Comparison of ENCODE assay signal across 20 cellular contexts in the genomic region with DNA sequence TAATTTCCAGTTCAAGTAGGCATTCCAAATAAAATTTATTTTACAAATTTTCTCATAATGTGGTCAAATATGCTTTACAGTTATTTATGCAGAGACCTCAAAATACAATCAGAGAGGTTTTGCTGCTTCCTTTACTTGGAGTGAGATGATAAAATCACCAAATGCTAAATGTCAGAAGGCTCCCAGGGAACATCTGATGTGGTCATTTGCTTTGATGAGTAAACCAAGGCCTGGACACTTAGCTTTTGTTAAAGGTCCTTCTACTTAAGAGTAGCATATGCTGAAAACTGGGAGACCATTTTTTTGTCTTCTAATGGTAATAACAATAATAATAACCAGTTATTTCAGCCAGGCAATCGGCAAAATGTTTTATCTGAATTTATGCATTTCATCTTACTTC.
DNase-seq lines count a peak whose midpoint lies in the region; ATAC-seq and TF ChIP-seq lines count a peak whose summit lies in the region.
"Had no signal": no experiment of that assay in that cellular context is flagged by ENCODE, and none has a peak within 500 bp of the region (broad histone marks: within the 10 kb centered on the region; RNA-seq: fewer than 3 reads in every experiment).

No MANE protein-coding gene starts in this region.

- POLR2A ChIA-PET in HCT116 (lab: Charles Lee), result no interaction called here

- TF ChIP-seq CTCF in HCT116 (IDR thresholded peaks at IDR 0.05 in 2 of 3, conservative IDR thresholded peaks at IDR 0.05 in 1 of 3; ENCODE audit: borderline replicate concordance in 1 of 3, insufficient read depth in 1 of 3, low read depth in 2 of 3, low read length in 2 of 3) (no peak), fibroblast of lung (conservative IDR thresholded peaks at IDR 0.05 in 1 of 2, IDR thresholded peaks at IDR 0.05 in 1 of 2; ENCODE audit: low read depth in 1 of 2, low read length in 2 of 2) (no peak)

- RAD21 ChIA-PET in HCT116 (lab: Charles Lee; ENCODE audit: low non-redundant PET in 1 of 2, low total read pairs in 2 of 2, uncharacterized antibody in 2 of 2, unreplicated experiment in 2 of 2), result interaction anchor here in 1 of 2 experiments (1.0 kb wide), 1 partner anchor 1568 kb away, joined by 4 read pairs; no protein-coding TSS in a partner anchor

- H3K27ac ChIP-seq in HCT116 (ENCODE audit: low read depth, low read length) (no peak overlapping the region), fibroblast of lung (ENCODE audit: insufficient read depth, low read length) (peak overlapping the region; percentile 88)
- H3K27ac ChIP-seq: transverse colon had no signal

- H3K36me3 ChIP-seq in HCT116 (ENCODE audit: control insufficient read depth in 1 of 2, insufficient read depth in 2 of 2, low read length in 2 of 2) (no peaks in the 10 kb centered on the region), fibroblast of lung (ENCODE audit: control insufficient read depth, insufficient read depth, low read length) (peaks cover 3% of the 10 kb centered on the region), skeletal muscle satellite cell (ENCODE audit: insufficient read depth, low read length) (peaks cover 12% of the 10 kb centered on the region)
- H3K36me3 ChIP-seq: BE2C, transverse colon had no signal

- intact Hi-C loops in HCT116 (cut with micrococcal nuclease), result loop anchor here (5.0 kb wide), 2 partner anchors 93 to 108 kb away; no protein-coding TSS in a partner anchor

- H3K9ac ChIP-seq in HCT116 (ENCODE audit: low read length) (no peak overlapping the region), fibroblast of lung (ENCODE audit: insufficient read depth, low read length) (no peak overlapping the region), skeletal muscle satellite cell (ENCODE audit: low read depth, low read length) (peak overlapping the region; percentile 93)

- DNase-seq in HCT116 (ENCODE audit: low read depth, low spot score) (no peak), fibroblast of lung (ENCODE audit: low read depth in 2 of 2) (peak; percentile 60 to 62), HuH-7 (ENCODE audit: low spot score) (no peak)
- no peak for DNase-seq in activated CD8-positive, alpha-beta memory T cell treated with anti-CD3 and anti-CD28 coated beads for 24 hours
- DNase-seq: activated CD4-positive, alpha-beta T cell treated with anti-CD3 and anti-CD28 coated beads for 1 hour; activated naive CD4-positive, alpha-beta T cell treated with anti-CD3 and anti-CD28 coated beads for 36 hours; activated T-cell treated with anti-CD3 and anti-CD28 coated beads, Interleukin-2, amount 50 U/mL, for 72 hours; BE2C; kidney glomerular epithelial cell; MV-4-11; NCI-H1694 treated with DMSO at 0.1 percent for 48 hours; NCI-H2171 treated with DMSO at 0.1 percent for 48 hours; NCI-H524 treated with DMSO at 0.1 percent for 48 hours; stimulated activated CD4-positive, alpha-beta T cell treated with anti-CD3 and anti-CD28 coated beads, Interleukin-12 subunit alpha, Interleukin-12 subunit beta, amount 100 ng/mL, for 4 hours; transverse colon had no signal

- H2AFZ ChIP-seq in HCT116 (ENCODE audit: low read depth, low read length, poor library complexity, severe bottlenecking) (no peak overlapping the region), fibroblast of lung (ENCODE audit: low read length) (no peak overlapping the region)

- no peaks in the 10 kb centered on the region for H4K20me1 ChIP-seq in HCT116 (ENCODE audit: insufficient read depth)
- H4K20me1 ChIP-seq in fibroblast of lung (ENCODE audit: control insufficient read depth, extremely low read depth, insufficient read depth, low read length), result no peaks in the 10 kb centered on the region

- H3K27me3 ChIP-seq in HCT116 (ENCODE audit: insufficient read depth, low read length) (no peaks in the 10 kb centered on the region), fibroblast of lung (ENCODE audit: control insufficient read depth, insufficient read depth, low read length) (no peaks in the 10 kb centered on the region), skeletal muscle satellite cell (ENCODE audit: control insufficient read depth, insufficient read depth, low read length) (no peaks in the 10 kb centered on the region)
- H3K27me3 ChIP-seq: BE2C, transverse colon had no signal

- no peak for TF ChIP-seq POLR2A in HCT116 (IDR thresholded peaks at IDR 0.05; ENCODE audit: borderline replicate concordance, extremely low read depth, insufficient read depth, insufficient read length)

- no TSS peak for BruUV-seq in HCT116 (replicated peaks; lab: Mats Ljungman, UMichigan)

- H3K4me2 ChIP-seq in HCT116 (ENCODE audit: low read length), result 0 out of 2 replicates have a peak overlapping the region, but pooled peaks have one; percentile 15
- H3K4me2 ChIP-seq in fibroblast of lung (ENCODE audit: extremely low read depth, insufficient read depth, low read length), result no peak overlapping the region
- H3K4me2 ChIP-seq in skeletal muscle satellite cell (ENCODE audit: low read length), result peak overlapping the region; percentile 23

- no peaks in the 10 kb centered on the region for H3K9me2 ChIP-seq in HCT116 (ENCODE audit: insufficient read depth)

- CTCF ChIA-PET in HCT116 (lab: Charles Lee), result interaction anchor here (1.8 to 1.9 kb wide), 2 partner anchors 252 to 373 kb away, joined by 7 to 11 read pairs; no protein-coding TSS in a partner anchor

- peaks cover 2 to 48% of the 10 kb centered on the region in 2 experiments; a peak in 3 of 4 replicates for H3K4me1 ChIP-seq in HCT116 (ENCODE audit: control insufficient read depth in 1 of 2, insufficient read depth in 2 of 2, low read length in 2 of 2)
- H3K4me1 ChIP-seq in fibroblast of lung (ENCODE audit: control insufficient read depth, extremely low read depth, insufficient read depth, low read length), result peaks cover 25% of the 10 kb centered on the region
- peaks cover 83% of the 10 kb centered on the region for H3K4me1 ChIP-seq in skeletal muscle satellite cell (ENCODE audit: control insufficient read depth, insufficient read depth, low read length)
- H3K4me1 ChIP-seq: BE2C had no signal

- H3K79me2 ChIP-seq in HCT116 (ENCODE audit: insufficient read depth, low read length) (no peaks in the 10 kb centered on the region), fibroblast of lung (ENCODE audit: control insufficient read depth, insufficient read depth, low read length) (peaks cover 21% of the 10 kb centered on the region)

- ATAC-seq in HCT116 (no peak), SK-N-SH treated with all-trans-retinoic acid at 6 μM for 48 hours (no peak), HG03196 (IDR thresholded peaks at IDR 0.05; ENCODE audit: unreplicated experiment) (no peak), GM21381 (IDR thresholded peaks at IDR 0.05; ENCODE audit: unreplicated experiment) (no peak)
- ATAC-seq: activated T-cell treated with anti-CD3 and anti-CD28 coated beads, Interleukin-2, amount 50 U/mL, for 72 hours; K562 had no signal

- H3K9me3 ChIP-seq in HCT116 (ENCODE audit: control insufficient read depth in 1 of 2, insufficient read depth in 1 of 2, low read depth in 1 of 2, low read length in 2 of 2) (no peaks in the 10 kb centered on the region), fibroblast of lung (ENCODE audit: control insufficient read depth, insufficient read depth, low read depth, low read length) (no peaks in the 10 kb centered on the region), skeletal muscle satellite cell (replicated peaks; ENCODE audit: low read length) (no peaks in the 10 kb centered on the region)
- H3K9me3 ChIP-seq: BE2C, transverse colon had no signal

- no peak for TF ChIP-seq RAD21 in HCT116 (IDR thresholded peaks at IDR 0.05; ENCODE audit: low read depth)

- no peak overlapping the region for H3K4me3 ChIP-seq in HCT116 (replicated peaks in 1 of 2; ENCODE audit: low read depth in 1 of 2, low read length in 2 of 2)
- no peak overlapping the region for H3K4me3 ChIP-seq in fibroblast of lung (replicated peaks in 1 of 4; ENCODE audit: control extremely low read depth in 1 of 4, insufficient read depth in 1 of 4, low read depth in 3 of 4, low read length in 4 of 4)
- H3K4me3 ChIP-seq in skeletal muscle satellite cell (ENCODE audit: low read length), result no peak overlapping the region
- H3K4me3 ChIP-seq: K562, transverse colon had no signal

TF ChIP-seq in HCT116, 20 proteins besides CTCF, POLR2A, EP300 and RAD21 (continues in another document):
- TF ChIP-seq SP1 (IDR thresholded peaks at IDR 0.05; ENCODE audit: low read depth), result peak; percentile 43; the same call in 1 of the 2 replicates
- TF ChIP-seq FOSL1 (IDR thresholded peaks at IDR 0.05; ENCODE audit: low read depth), result 0 out of 2 replicates have a peak, but pooled peaks have one; percentile 19

TF ChIP-seq in SK-N-SH treated with all-trans-retinoic acid at 6 μM for 48 hours, 23 proteins besides CTCF, POLR2A, EP300 and RAD21:
- TF ChIP-seq, protein P1, sequence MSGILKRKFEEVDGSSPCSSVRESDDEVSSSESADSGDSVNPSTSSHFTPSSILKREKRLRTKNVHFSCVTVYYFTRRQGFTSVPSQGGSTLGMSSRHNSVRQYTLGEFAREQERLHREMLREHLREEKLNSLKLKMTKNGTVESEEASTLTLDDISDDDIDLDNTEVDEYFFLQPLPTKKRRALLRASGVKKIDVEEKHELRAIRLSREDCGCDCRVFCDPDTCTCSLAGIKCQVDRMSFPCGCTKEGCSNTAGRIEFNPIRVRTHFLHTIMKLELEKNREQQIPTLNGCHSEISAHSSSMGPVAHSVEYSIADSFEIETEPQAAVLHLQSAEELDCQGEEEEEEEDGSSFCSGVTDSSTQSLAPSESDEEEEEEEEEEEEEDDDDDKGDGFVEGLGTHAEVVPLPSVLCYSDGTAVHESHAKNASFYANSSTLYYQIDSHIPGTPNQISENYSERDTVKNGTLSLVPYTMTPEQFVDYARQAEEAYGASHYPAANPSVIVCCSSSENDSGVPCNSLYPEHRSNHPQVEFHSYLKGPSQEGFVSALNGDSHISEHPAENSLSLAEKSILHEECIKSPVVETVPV (CRISPR knock-in tag; IDR thresholded peaks at IDR 0.05), result no peak
- TF ChIP-seq, protein P2, sequence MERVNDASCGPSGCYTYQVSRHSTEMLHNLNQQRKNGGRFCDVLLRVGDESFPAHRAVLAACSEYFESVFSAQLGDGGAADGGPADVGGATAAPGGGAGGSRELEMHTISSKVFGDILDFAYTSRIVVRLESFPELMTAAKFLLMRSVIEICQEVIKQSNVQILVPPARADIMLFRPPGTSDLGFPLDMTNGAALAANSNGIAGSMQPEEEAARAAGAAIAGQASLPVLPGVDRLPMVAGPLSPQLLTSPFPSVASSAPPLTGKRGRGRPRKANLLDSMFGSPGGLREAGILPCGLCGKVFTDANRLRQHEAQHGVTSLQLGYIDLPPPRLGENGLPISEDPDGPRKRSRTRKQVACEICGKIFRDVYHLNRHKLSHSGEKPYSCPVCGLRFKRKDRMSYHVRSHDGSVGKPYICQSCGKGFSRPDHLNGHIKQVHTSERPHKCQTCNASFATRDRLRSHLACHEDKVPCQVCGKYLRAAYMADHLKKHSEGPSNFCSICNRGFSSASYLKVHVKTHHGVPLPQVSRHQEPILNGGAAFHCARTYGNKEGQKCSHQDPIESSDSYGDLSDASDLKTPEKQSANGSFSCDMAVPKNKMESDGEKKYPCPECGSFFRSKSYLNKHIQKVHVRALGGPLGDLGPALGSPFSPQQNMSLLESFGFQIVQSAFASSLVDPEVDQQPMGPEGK (CRISPR knock-in tag; IDR thresholded peaks at IDR 0.05; ENCODE audit: borderline replicate concordance), result no peak
- TF ChIP-seq ZC3H10 (CRISPR knock-in tag; IDR thresholded peaks at IDR 0.05), result 0 out of 2 replicates have a peak, but pooled peaks have one; percentile 9
- peak; percentile 40 for TF ChIP-seq ISL1 (CRISPR knock-in tag; IDR thresholded peaks at IDR 0.05)

Comparison
In these comparisons a context has a peak if more than half of its experiments do, and no peak if none do; other contexts are left out.
1. DNase-seq: peak in fibroblast of lung (2 of 2); none in HCT116 (single experiment), HuH-7 (single experiment) and activated CD8-positive, alpha-beta memory T cell treated with anti-CD3 and anti-CD28 coated beads for 24 hours (single experiment).